8 cellular contexts compared by ENCODE assay signal in genomic region chr1:3771108-3772026, GRCh38.
DNase-seq lines count a peak whose midpoint lies in the region; ATAC-seq, FAIRE-seq and TF ChIP-seq lines count a peak whose summit lies in the region.

No MANE protein-coding gene starts in this region.

- no peak for DNase-seq in MM.1S
- no peak for DNase-seq in effector memory CD8-positive, alpha-beta T cell
- no peak for DNase-seq in globus pallidus (ENCODE audit: low spot score)
- no peak for DNase-seq in urothelium cell line (ENCODE audit: low spot score)
- no peak for DNase-seq in substantia nigra (lab: John Stamatoyannopoulos, UW)
- no peak for DNase-seq in foreskin melanocyte

- peak overlapping the region; percentile 67 to 74 for H3K4me3 Mint-ChIP-seq in effector memory CD8-positive, alpha-beta T cell
- peak overlapping the region; percentile 74 to 80 (median 75) for H3K4me3 Mint-ChIP-seq in nephron

- H3K4me1 Mint-ChIP-seq in effector memory CD8-positive, alpha-beta T cell (ENCODE audit: low read depth in 2 of 2) = peaks cover 7 to 11% of the 10 kb centered on the region in 2 donors
- H3K4me1 Mint-ChIP-seq in nephron = peaks cover 16% of the 10 kb centered on the region

- no peaks in the 10 kb centered on the region for H3K9me2 ChIP-seq in MM.1S (replicated peaks; ENCODE audit: insufficient read depth, low read length)

- H3K27ac Mint-ChIP-seq in effector memory CD8-positive, alpha-beta T cell = peak overlapping the region in 1 of 2 donors; percentile 38
- H3K27ac Mint-ChIP-seq in nephron = no peak overlapping the region

- peaks cover 57 to 79% (median 75%) of the 10 kb centered on the region in 10 experiments for H3K4me1 ChIP-seq in BLaER1 treated with 17β-estradiol and CSF1 and Interleukin-3, amounts not matched to agents 10 nM and 100 nM
- peaks cover 17% of the 10 kb centered on the region for H3K4me1 ChIP-seq in MM.1S (ENCODE audit: low read length)

- no peaks in the 10 kb centered on the region for H3K9me3 ChIP-seq in BLaER1 treated with 17β-estradiol and CSF1 and Interleukin-3, amounts not matched to agents 10 nM and 100 nM (replicated peaks in 1 of 11)
- no peaks in the 10 kb centered on the region for H3K9me3 ChIP-seq in MM.1S (replicated peaks; ENCODE audit: insufficient read depth, low read length)

- H3F3A ChIP-seq in MM.1S (ENCODE audit: insufficient read depth, low read length) = no peaks in the 10 kb centered on the region

- H3K9me3 Mint-ChIP-seq in effector memory CD8-positive, alpha-beta T cell = no peaks in the 10 kb centered on the region
- peaks cover under 1% of the 10 kb centered on the region for H3K9me3 Mint-ChIP-seq in nephron

- ATAC-seq in effector memory CD8-positive, alpha-beta T cell (replicated peaks) = no peak

- TF ChIP-seq CTCF in MM.1S (IDR thresholded peaks at IDR 0.05; ENCODE audit: low read length) = no peak
- no peak for TF ChIP-seq CTCF in nephron (IDR thresholded peaks at IDR 0.05; ENCODE audit: unreplicated experiment in 3 of 3)

- H3K36me3 Mint-ChIP-seq in effector memory CD8-positive, alpha-beta T cell (ENCODE audit: insufficient read depth) = no peaks in the 10 kb centered on the region
- H3K36me3 Mint-ChIP-seq in nephron (ENCODE audit: low read depth) = no peaks in the 10 kb centered on the region

- peak overlapping the region; percentile 60 to 77 (median 66) for H3K4me3 ChIP-seq in BLaER1 treated with 17β-estradiol and CSF1 and Interleukin-3, amounts not matched to agents 10 nM and 100 nM
- peak overlapping the region; percentile 69 for H3K4me3 ChIP-seq in MM.1S (ENCODE audit: low read length)

- no peaks in the 10 kb centered on the region for H3K79me2 ChIP-seq in MM.1S (ENCODE audit: low read length)

- peak overlapping the region; percentile 84 for H2AFZ ChIP-seq in MM.1S (ENCODE audit: low read length)

- H4K20me1 ChIP-seq in BLaER1 treated with 17β-estradiol and CSF1 and Interleukin-3, amounts not matched to agents 10 nM and 100 nM = peaks cover 3 to 34% (median 27%) of the 10 kb centered on the region in 11 experiments; a peak in 19 of 22 replicates
- H4K20me1 ChIP-seq in MM.1S (ENCODE audit: insufficient read depth, low read length) = no peaks in the 10 kb centered on the region

- peak overlapping the region; percentile 93 to 100 (median 99) for H3K4me2 ChIP-seq in BLaER1 treated with 17β-estradiol and CSF1 and Interleukin-3, amounts not matched to agents 10 nM and 100 nM
- H3K4me2 ChIP-seq in MM.1S (ENCODE audit: low read depth, low read length) = peak overlapping the region; percentile 98

- no peaks in the 10 kb centered on the region for H3K36me3 ChIP-seq in BLaER1 treated with 17β-estradiol and CSF1 and Interleukin-3, amounts not matched to agents 10 nM and 100 nM
- no peaks in the 10 kb centered on the region for H3K36me3 ChIP-seq in MM.1S (replicated peaks; ENCODE audit: insufficient read depth, low read length)

- H3K27me3 Mint-ChIP-seq in effector memory CD8-positive, alpha-beta T cell = peaks cover 8 to 31% of the 10 kb centered on the region in 2 donors
- H3K27me3 Mint-ChIP-seq in nephron (ENCODE audit: low read depth) = peaks cover 9% of the 10 kb centered on the region

- no peak for FAIRE-seq in urothelium cell line (lab: Jason Lieb, UNC)

- H3K27me3 ChIP-seq in BLaER1 treated with 17β-estradiol and CSF1 and Interleukin-3, amounts not matched to agents 10 nM and 100 nM = peaks cover 0 to 5% (median under 1%) of the 10 kb centered on the region in 11 experiments; a peak in 4 of 22 replicates
- peaks cover 54% of the 10 kb centered on the region for H3K27me3 ChIP-seq in MM.1S (replicated peaks; ENCODE audit: insufficient read depth, low read length)

- peak overlapping the region in 10 of 11 experiments; percentile 37 to 69 (median 59); a peak in 17 of 22 replicates for H3K27ac ChIP-seq in BLaER1 treated with 17β-estradiol and CSF1 and Interleukin-3, amounts not matched to agents 10 nM and 100 nM
- no peak overlapping the region for H3K27ac ChIP-seq in MM.1S (ENCODE audit: low read length)
- no peak overlapping the region for H3K27ac ChIP-seq in substantia nigra (ENCODE audit: low read depth, low read length, poor library complexity, severe bottlenecking)

- peak overlapping the region; percentile 55 to 78 (median 75) for H3K9ac ChIP-seq in BLaER1 treated with 17β-estradiol and CSF1 and Interleukin-3, amounts not matched to agents 10 nM and 100 nM
- peak overlapping the region; percentile 33; the same call in 1 of the 2 replicates for H3K9ac ChIP-seq in MM.1S (ENCODE audit: low read length)

Comparison
In these comparisons a context has a peak if more than half of its experiments do, and no peak if none do; other contexts are left out.
1. H3K27ac ChIP-seq: peak in BLaER1 treated with 17β-estradiol and CSF1 and Interleukin-3, amounts not matched to agents 10 nM and 100 nM (10 of 11); none in MM.1S (single experiment) and substantia nigra (single experiment).